Comparison of ENCODE assay signal across 1 cellular context in genomic region chr9:98860871-98861293, GRCh38.
TF ChIP-seq lines count a peak whose summit lies in the region.

No MANE protein-coding gene starts in this region.

TF ChIP-seq in SK-N-SH treated with all-trans-retinoic acid at 6 μM for 48 hours, 23 proteins besides CTCF, POLR2A, EP300 and RAD21 (continued from another document):
- TF ChIP-seq TSHZ2 (CRISPR knock-in tag; IDR thresholded peaks at IDR 0.05): no peak
- no peak for TF ChIP-seq CSDC2 (CRISPR knock-in tag; IDR thresholded peaks at IDR 0.05)
- no peak for TF ChIP-seq ZC3H10 (CRISPR knock-in tag; IDR thresholded peaks at IDR 0.05)
- no peak for TF ChIP-seq RARB (CRISPR knock-in tag; IDR thresholded peaks at IDR 0.05)
- no peak for TF ChIP-seq CREB5 (CRISPR knock-in tag; IDR thresholded peaks at IDR 0.05; ENCODE audit: low read depth)
- TF ChIP-seq ARNTL (CRISPR knock-in tag; IDR thresholded peaks at IDR 0.05; ENCODE audit: borderline replicate concordance, low read depth): no peak
TF ChIP-seq in SK-N-SH treated with all-trans-retinoic acid at 6 μM for 48 hours: peak in this region for 0.
